26 cellular contexts compared by ENCODE assay signal in genomic region chr3:25587094-25587493, GRCh38.
DNase-seq lines count a peak whose midpoint lies in the region; ATAC-seq, FAIRE-seq and TF ChIP-seq lines count a peak whose summit lies in the region.
"Had no signal": no experiment of that assay in that cellular context is flagged by ENCODE, and none has a peak within 500 bp of the region (broad histone marks: within the 10 kb centered on the region; RNA-seq: fewer than 3 reads in every experiment).

No MANE protein-coding gene starts in this region.

- TF ChIP-seq CTCF in keratinocyte (optimal IDR thresholded peaks at IDR 0.05 in 1 of 3, IDR thresholded peaks at IDR 0.05 in 1 of 3, conservative IDR thresholded peaks at IDR 0.05 in 1 of 3; ENCODE audit: extremely low read depth in 1 of 3, insufficient read depth in 2 of 3, low read length in 3 of 3) = peak in 2 of 3 experiments; percentile 3 to 9

- H4K20me1 ChIP-seq in keratinocyte (ENCODE audit: control insufficient read depth, extremely low read depth, insufficient read depth, low read length) = no peaks in the 10 kb centered on the region

- H3K9ac ChIP-seq in keratinocyte (ENCODE audit: control insufficient read depth, extremely low read depth, insufficient read depth, low read length) = no peak overlapping the region
- H3K9ac ChIP-seq: KMS-11, parathyroid adenoma had no signal

- no peak overlapping the region for H2AFZ ChIP-seq in keratinocyte (ENCODE audit: control insufficient read depth, low read length)
- H2AFZ ChIP-seq: parathyroid adenoma had no signal

- in situ Hi-C loops in T47D (cut with HindIII; ENCODE audit: low pct_unique_long_range_greater_than_20kb, low sequenced_read_pairs) = no loop called here

- H3K27ac ChIP-seq in keratinocyte (ENCODE audit: control insufficient read depth, insufficient read depth, low read length) = no peak overlapping the region
- H3K27ac ChIP-seq: C4-2B, KMS-11, parathyroid adenoma, right lobe of liver had no signal

- no peak overlapping the region for H3K4me3 ChIP-seq in keratinocyte (ENCODE audit: control insufficient read depth in 2 of 3, extremely low read depth in 1 of 3, insufficient read depth in 2 of 3, low read depth in 1 of 3, low read length in 3 of 3)
- H3K4me3 ChIP-seq: HAP-1, heart left ventricle, right lobe of liver had no signal

- H3K27me3 ChIP-seq in keratinocyte (ENCODE audit: control insufficient read depth, extremely low read depth, insufficient read depth, low read length) = no peaks in the 10 kb centered on the region
- H3K27me3 ChIP-seq: heart left ventricle, right lobe of liver had no signal

- FAIRE-seq in keratinocyte (lab: Jason Lieb, UNC) = no peak
- FAIRE-seq: endothelial cell of umbilical vein, GM19239 had no signal

- ATAC-seq in HG03108 (IDR thresholded peaks at IDR 0.05; ENCODE audit: unreplicated experiment) = no peak
- ATAC-seq: activated T-helper 17 cell treated with anti-CD3 and anti-CD28 coated beads, Interleukin-2, amount 50 U/mL, for 72 hours; right lobe of liver; SK-N-SH treated with all-trans-retinoic acid at 6 μM for 48 hours; stimulated activated naive CD8-positive, alpha-beta T cell treated with anti-CD3 and anti-CD28 coated beads, Interleukin-15, Interleukin-2, amounts not matched to agents 100 U/mL and 50 U/mL, for 24 hours had no signal

- H3K36me3 ChIP-seq in keratinocyte (ENCODE audit: control insufficient read depth in 2 of 2, extremely low read depth in 1 of 2, insufficient read depth in 2 of 2, low read length in 2 of 2) = no peaks in the 10 kb centered on the region
- H3K36me3 ChIP-seq: HAP-1, right lobe of liver had no signal

- no peaks in the 10 kb centered on the region for H3K9me1 ChIP-seq in keratinocyte (ENCODE audit: control insufficient read depth, extremely low read depth, insufficient read depth, low read length)

- dilution Hi-C loops in keratinocyte (cut with MboI; ENCODE audit: extremely low pct_ligation_motif_present, low sequenced_read_pairs) = no loop called here

- H3K4me1 ChIP-seq in keratinocyte (ENCODE audit: control insufficient read depth, extremely low read depth, insufficient read depth, low read length) = no peaks in the 10 kb centered on the region
- H3K4me1 ChIP-seq: parathyroid adenoma had no signal

- H3K9me3 ChIP-seq in keratinocyte (ENCODE audit: control insufficient read depth, low read depth, low read length) = no peaks in the 10 kb centered on the region
- H3K9me3 ChIP-seq: HAP-1, heart left ventricle, right lobe of liver had no signal

- no peaks in the 10 kb centered on the region for H3K79me2 ChIP-seq in keratinocyte (ENCODE audit: control insufficient read depth, insufficient read depth, low read length)
- H3K79me2 ChIP-seq: parathyroid adenoma had no signal

- DNase-seq in EH (ENCODE audit: low read depth) (peak; percentile 19), NAMALWA (ENCODE audit: low spot score) (peak; percentile 42), T47D (ENCODE audit: low read depth in 1 of 2, low spot score in 1 of 2) (peak; percentile 16 to 28), keratinocyte (ENCODE audit: low read depth, low spot score) (no peak), GM19240 (ENCODE audit: insufficient read length, low spot score) (no peak)
- no peak for DNase-seq in stimulated activated CD4-positive, alpha-beta T cell treated with anti-CD3 and anti-CD28 coated beads, Interleukin-4, amount 100 ng/mL, for 4 hours
- DNase-seq: activated B cell treated with CpG ODN at 0.5 μM for 24 hours; activated CD4-positive, alpha-beta T cell treated with anti-CD3 and anti-CD28 coated beads, Interleukin-2, amount 50 U/mL, for 48 hours; activated CD8-positive, alpha-beta memory T cell treated with anti-CD3 and anti-CD28 coated beads, Interleukin-2, amount 50 U/mL, for 48 hours; aorta; heart left ventricle; MV-4-11; NCI-H2029 treated with DMSO at 0.1 percent for 48 hours; NCI-H446 treated with DMSO at 0.1 percent for 48 hours; right lobe of liver; stimulated activated naive CD8-positive, alpha-beta T cell treated with anti-CD3 and anti-CD28 coated beads, Interleukin-15, Interleukin-2, amounts not matched to agents 100 U/mL and 50 U/mL, for 24 hours; T-helper 2 cell had no signal

- H3K4me2 ChIP-seq in keratinocyte (ENCODE audit: control insufficient read depth, extremely low read depth, insufficient read depth, low read depth, low read length) = no peak overlapping the region
- H3K4me2 ChIP-seq: KMS-11 had no signal

Comparison
In these comparisons a context has a peak if more than half of its experiments do, and no peak if none do; other contexts are left out.
1. DNase-seq: peak in EH (single experiment), NAMALWA (single experiment) and T47D (2 of 2); none in keratinocyte (single experiment), GM19240 (single experiment) and stimulated activated CD4-positive, alpha-beta T cell treated with anti-CD3 and anti-CD28 coated beads, Interleukin-4, amount 100 ng/mL, for 4 hours (0 of 2).